ENCODE assay signal across 8 cellular contexts in the genomic region with DNA sequence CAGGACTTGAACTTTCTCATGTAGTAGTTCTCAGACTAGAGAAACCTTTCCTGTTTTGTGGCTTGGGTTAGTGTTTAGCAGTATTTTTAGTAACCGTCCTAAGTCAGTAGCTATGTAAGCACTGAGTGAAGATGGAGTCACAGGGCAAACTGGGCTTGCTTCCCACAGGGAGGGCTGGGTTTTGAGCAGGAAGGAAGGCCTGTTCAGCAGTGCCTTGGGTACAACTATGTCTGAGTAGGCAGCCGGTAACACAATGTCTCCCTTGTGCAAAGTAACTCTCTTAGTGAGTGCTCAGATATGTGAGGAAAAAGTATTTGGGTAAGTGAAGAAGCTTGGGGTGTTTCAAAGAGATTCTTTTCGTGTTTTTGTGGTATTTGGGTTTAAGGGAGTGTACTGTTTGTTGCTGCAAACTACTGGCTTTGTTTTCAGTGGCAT.
DNase-seq lines count a peak whose midpoint lies in the region; ATAC-seq and FAIRE-seq lines count a peak whose summit lies in the region.

No MANE protein-coding gene starts in this region.

- FAIRE-seq in HTR-8/SVneo (lab: Jason Lieb, UNC): no peak

- no peaks in the 10 kb centered on the region for H3K27me3 Mint-ChIP-seq in activated naive CD8-positive, alpha-beta T cell treated with anti-CD3 and anti-CD28 coated beads for 36 hours

- DNase-seq in HTR-8/SVneo (ENCODE audit: insufficient read length, low spot score) (peak; percentile 4), head of caudate nucleus (peak; percentile 49 to 93 (median 83)), occipital lobe (lab: John Stamatoyannopoulos, UW) (peak; percentile 70)
- no peak for DNase-seq in activated naive CD8-positive, alpha-beta T cell treated with anti-CD3 and anti-CD28 coated beads for 36 hours

- peaks cover 32% of the 10 kb centered on the region for H3K4me1 Mint-ChIP-seq in activated naive CD8-positive, alpha-beta T cell treated with anti-CD3 and anti-CD28 coated beads for 36 hours

- H3K4me3 Mint-ChIP-seq in activated naive CD8-positive, alpha-beta T cell treated with anti-CD3 and anti-CD28 coated beads for 36 hours: peak overlapping the region; percentile 42

- ATAC-seq in GM18868 (IDR thresholded peaks at IDR 0.05; ENCODE audit: unreplicated experiment) (peak; percentile 76), HG02973 (IDR thresholded peaks at IDR 0.05; ENCODE audit: unreplicated experiment) (no peak), GM19463 (IDR thresholded peaks at IDR 0.05; ENCODE audit: unreplicated experiment) (no peak), GM21381 (IDR thresholded peaks at IDR 0.05; ENCODE audit: unreplicated experiment) (no peak)

- peaks cover 23% of the 10 kb centered on the region for H3K9me3 Mint-ChIP-seq in activated naive CD8-positive, alpha-beta T cell treated with anti-CD3 and anti-CD28 coated beads for 36 hours

- peaks cover 44% of the 10 kb centered on the region for H3K36me3 Mint-ChIP-seq in activated naive CD8-positive, alpha-beta T cell treated with anti-CD3 and anti-CD28 coated beads for 36 hours

- intact Hi-C loops in head of caudate nucleus (cut with DNase I): no loop called here

- peak overlapping the region; percentile 55 for H3K27ac Mint-ChIP-seq in activated naive CD8-positive, alpha-beta T cell treated with anti-CD3 and anti-CD28 coated beads for 36 hours
